ENCODE assay signal across 1 cellular context in the genomic region with DNA sequence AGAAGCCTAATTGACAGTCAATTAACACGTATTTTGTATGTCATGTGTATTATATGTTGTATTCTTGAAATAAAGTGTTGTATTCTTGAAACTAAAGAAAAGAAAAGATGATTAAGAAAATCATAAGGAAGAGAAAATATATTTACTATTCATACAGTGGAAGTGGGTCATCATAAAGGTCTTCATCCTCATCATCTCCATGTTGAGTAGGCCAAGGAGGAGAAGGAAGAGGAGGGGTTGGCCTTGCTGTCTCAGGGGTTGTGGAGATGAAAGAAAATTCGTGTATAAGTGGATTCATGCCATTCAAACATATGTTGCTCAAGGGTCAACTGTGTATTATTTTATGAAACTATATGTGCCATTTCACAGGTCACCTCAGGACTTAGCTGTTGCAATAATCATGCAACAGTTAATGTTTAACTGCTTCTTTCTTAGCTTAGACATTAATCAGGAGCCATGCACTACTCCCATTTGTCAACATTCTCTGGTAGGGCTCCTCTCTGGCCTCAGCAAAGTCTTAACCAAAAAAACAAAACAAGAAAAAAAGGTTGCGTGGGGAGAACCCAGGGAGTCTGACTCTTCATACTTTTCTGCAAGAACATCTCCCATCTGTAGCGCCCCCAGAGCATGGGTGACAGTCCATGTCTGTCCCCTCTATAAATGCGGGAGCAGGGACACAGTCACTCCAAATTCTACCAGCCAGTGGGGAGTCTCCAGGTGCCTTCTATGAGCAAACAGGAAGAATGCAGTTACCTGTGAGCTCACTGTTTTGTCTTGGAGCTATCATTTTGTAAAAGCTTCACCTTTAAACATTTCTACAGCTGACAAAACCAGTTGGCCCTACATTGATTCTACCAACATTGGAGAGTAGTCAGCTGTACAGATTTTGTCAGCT.
TF ChIP-seq lines count a peak whose summit lies in the region.

No MANE protein-coding gene starts in this region.

TF ChIP-seq in HepG2, 621 proteins besides CTCF, POLR2A, EP300 and RAD21 (continued from another document and continues in another):
- TF ChIP-seq, protein P1, sequence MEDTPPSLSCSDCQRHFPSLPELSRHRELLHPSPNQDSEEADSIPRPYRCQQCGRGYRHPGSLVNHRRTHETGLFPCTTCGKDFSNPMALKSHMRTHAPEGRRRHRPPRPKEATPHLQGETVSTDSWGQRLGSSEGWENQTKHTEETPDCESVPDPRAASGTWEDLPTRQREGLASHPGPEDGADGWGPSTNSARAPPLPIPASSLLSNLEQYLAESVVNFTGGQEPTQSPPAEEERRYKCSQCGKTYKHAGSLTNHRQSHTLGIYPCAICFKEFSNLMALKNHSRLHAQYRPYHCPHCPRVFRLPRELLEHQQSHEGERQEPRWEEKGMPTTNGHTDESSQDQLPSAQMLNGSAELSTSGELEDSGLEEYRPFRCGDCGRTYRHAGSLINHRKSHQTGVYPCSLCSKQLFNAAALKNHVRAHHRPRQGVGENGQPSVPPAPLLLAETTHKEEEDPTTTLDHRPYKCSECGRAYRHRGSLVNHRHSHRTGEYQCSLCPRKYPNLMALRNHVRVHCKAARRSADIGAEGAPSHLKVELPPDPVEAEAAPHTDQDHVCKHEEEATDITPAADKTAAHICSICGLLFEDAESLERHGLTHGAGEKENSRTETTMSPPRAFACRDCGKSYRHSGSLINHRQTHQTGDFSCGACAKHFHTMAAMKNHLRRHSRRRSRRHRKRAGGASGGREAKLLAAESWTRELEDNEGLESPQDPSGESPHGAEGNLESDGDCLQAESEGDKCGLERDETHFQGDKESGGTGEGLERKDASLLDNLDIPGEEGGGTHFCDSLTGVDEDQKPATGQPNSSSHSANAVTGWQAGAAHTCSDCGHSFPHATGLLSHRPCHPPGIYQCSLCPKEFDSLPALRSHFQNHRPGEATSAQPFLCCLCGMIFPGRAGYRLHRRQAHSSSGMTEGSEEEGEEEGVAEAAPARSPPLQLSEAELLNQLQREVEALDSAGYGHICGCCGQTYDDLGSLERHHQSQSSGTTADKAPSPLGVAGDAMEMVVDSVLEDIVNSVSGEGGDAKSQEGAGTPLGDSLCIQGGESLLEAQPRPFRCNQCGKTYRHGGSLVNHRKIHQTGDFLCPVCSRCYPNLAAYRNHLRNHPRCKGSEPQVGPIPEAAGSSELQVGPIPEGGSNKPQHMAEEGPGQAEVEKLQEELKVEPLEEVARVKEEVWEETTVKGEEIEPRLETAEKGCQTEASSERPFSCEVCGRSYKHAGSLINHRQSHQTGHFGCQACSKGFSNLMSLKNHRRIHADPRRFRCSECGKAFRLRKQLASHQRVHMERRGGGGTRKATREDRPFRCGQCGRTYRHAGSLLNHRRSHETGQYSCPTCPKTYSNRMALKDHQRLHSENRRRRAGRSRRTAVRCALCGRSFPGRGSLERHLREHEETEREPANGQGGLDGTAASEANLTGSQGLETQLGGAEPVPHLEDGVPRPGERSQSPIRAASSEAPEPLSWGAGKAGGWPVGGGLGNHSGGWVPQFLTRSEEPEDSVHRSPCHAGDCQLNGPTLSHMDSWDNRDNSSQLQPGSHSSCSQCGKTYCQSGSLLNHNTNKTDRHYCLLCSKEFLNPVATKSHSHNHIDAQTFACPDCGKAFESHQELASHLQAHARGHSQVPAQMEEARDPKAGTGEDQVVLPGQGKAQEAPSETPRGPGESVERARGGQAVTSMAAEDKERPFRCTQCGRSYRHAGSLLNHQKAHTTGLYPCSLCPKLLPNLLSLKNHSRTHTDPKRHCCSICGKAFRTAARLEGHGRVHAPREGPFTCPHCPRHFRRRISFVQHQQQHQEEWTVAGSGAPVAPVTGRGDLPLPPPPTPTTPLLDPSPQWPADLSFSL (CRISPR knock-in tag; IDR thresholded peaks at IDR 0.05) = no peak
- no peak for TF ChIP-seq ZBTB7B (CRISPR knock-in tag; IDR thresholded peaks at IDR 0.05)
- TF ChIP-seq ISL2 (CRISPR knock-in tag; IDR thresholded peaks at IDR 0.05) = peak; percentile 58; the same call in 1 of the 2 replicates
- TF ChIP-seq KAT8 (CRISPR knock-in tag; IDR thresholded peaks at IDR 0.05) = peak; percentile 55; the same call in 1 of the 2 replicates
- TF ChIP-seq PCBP1 (IDR thresholded peaks at IDR 0.05; ENCODE audit: borderline replicate concordance, low read depth, low read length) = no peak
- no peak for TF ChIP-seq ZEB1 (IDR thresholded peaks at IDR 0.05; ENCODE audit: insufficient replicate concordance, low read depth)
- no peak for TF ChIP-seq ZBTB7A (CRISPR knock-in tag; IDR thresholded peaks at IDR 0.05)
- no peak for TF ChIP-seq MEIS2 (CRISPR knock-in tag; IDR thresholded peaks at IDR 0.05)
- no peak for TF ChIP-seq KLF16 (CRISPR knock-in tag; IDR thresholded peaks at IDR 0.05)
- no peak for TF ChIP-seq SETDB1 (CRISPR knock-in tag; IDR thresholded peaks at IDR 0.05; ENCODE audit: borderline replicate concordance)
- TF ChIP-seq, protein P2, sequence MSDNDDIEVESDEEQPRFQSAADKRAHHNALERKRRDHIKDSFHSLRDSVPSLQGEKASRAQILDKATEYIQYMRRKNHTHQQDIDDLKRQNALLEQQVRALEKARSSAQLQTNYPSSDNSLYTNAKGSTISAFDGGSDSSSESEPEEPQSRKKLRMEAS (IDR thresholded peaks at IDR 0.05) = no peak
- no peak for TF ChIP-seq SSRP1 (CRISPR knock-in tag; IDR thresholded peaks at IDR 0.05)
- TF ChIP-seq ZNF816 (CRISPR knock-in tag; IDR thresholded peaks at IDR 0.05; ENCODE audit: borderline replicate concordance) = no peak
- TF ChIP-seq ZNF354B (CRISPR knock-in tag; IDR thresholded peaks at IDR 0.05) = no peak
- no peak for TF ChIP-seq MEIS1 (CRISPR knock-in tag; IDR thresholded peaks at IDR 0.05; ENCODE audit: borderline replicate concordance)
- no peak for TF ChIP-seq ZNF180 (CRISPR knock-in tag; IDR thresholded peaks at IDR 0.05; ENCODE audit: borderline replicate concordance, low read depth)
- no peak for TF ChIP-seq CCDC6 (CRISPR knock-in tag; IDR thresholded peaks at IDR 0.05)
- TF ChIP-seq, protein P3, sequence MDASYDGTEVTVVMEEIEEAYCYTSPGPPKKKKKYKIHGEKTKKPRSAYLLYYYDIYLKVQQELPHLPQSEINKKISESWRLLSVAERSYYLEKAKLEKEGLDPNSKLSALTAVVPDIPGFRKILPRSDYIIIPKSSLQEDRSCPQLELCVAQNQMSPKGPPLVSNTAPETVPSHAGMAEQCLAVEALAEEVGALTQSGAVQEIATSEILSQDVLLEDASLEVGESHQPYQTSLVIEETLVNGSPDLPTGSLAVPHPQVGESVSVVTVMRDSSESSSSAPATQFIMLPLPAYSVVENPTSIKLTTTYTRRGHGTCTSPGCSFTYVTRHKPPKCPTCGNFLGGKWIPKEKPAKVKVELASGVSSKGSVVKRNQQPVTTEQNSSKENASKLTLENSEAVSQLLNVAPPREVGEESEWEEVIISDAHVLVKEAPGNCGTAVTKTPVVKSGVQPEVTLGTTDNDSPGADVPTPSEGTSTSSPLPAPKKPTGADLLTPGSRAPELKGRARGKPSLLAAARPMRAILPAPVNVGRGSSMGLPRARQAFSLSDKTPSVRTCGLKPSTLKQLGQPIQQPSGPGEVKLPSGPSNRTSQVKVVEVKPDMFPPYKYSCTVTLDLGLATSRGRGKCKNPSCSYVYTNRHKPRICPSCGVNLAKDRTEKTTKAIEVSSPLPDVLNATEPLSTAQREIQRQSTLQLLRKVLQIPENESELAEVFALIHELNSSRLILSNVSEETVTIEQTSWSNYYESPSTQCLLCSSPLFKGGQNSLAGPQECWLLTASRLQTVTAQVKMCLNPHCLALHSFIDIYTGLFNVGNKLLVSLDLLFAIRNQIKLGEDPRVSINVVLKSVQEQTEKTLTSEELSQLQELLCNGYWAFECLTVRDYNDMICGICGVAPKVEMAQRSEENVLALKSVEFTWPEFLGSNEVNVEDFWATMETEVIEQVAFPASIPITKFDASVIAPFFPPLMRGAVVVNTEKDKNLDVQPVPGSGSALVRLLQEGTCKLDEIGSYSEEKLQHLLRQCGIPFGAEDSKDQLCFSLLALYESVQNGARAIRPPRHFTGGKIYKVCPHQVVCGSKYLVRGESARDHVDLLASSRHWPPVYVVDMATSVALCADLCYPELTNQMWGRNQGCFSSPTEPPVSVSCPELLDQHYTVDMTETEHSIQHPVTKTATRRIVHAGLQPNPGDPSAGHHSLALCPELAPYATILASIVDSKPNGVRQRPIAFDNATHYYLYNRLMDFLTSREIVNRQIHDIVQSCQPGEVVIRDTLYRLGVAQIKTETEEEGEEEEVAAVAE (CRISPR knock-in tag; IDR thresholded peaks at IDR 0.05; ENCODE audit: borderline replicate concordance) = 0 out of 2 replicates have a peak, but pooled peaks have one; percentile 21
- no peak for TF ChIP-seq AKAP8 (CRISPR knock-in tag; IDR thresholded peaks at IDR 0.05)
- peak; percentile 80; the same call in 1 of the 2 replicates for TF ChIP-seq ZSCAN9 (CRISPR knock-in tag; IDR thresholded peaks at IDR 0.05; ENCODE audit: borderline replicate concordance)
- 0 out of 2 replicates have a peak, but pooled peaks have one; percentile 24 for TF ChIP-seq FOXO1 (CRISPR knock-in tag; IDR thresholded peaks at IDR 0.05)
- no peak for TF ChIP-seq ZNF101 (CRISPR knock-in tag; IDR thresholded peaks at IDR 0.05; ENCODE audit: borderline replicate concordance, low read depth)
- no peak for TF ChIP-seq STAG1 (CRISPR knock-in tag; IDR thresholded peaks at IDR 0.05)
- TF ChIP-seq, protein P4, sequence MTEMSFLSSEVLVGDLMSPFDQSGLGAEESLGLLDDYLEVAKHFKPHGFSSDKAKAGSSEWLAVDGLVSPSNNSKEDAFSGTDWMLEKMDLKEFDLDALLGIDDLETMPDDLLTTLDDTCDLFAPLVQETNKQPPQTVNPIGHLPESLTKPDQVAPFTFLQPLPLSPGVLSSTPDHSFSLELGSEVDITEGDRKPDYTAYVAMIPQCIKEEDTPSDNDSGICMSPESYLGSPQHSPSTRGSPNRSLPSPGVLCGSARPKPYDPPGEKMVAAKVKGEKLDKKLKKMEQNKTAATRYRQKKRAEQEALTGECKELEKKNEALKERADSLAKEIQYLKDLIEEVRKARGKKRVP (CRISPR knock-in tag; IDR thresholded peaks at IDR 0.05) = peak in 1 of 2 experiments; percentile 98; a peak in 2 of 4 replicates
- TF ChIP-seq, protein P5, sequence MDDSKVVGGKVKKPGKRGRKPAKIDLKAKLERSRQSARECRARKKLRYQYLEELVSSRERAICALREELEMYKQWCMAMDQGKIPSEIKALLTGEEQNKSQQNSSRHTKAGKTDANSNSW (CRISPR knock-in tag; IDR thresholded peaks at IDR 0.05; ENCODE audit: borderline replicate concordance) = no peak
- TF ChIP-seq ZNF550 (CRISPR knock-in tag; IDR thresholded peaks at IDR 0.05; ENCODE audit: borderline replicate concordance) = no peak
- 0 out of 2 replicates have a peak, but pooled peaks have one; percentile 42 for TF ChIP-seq ZNF614 (CRISPR knock-in tag; IDR thresholded peaks at IDR 0.05; ENCODE audit: borderline replicate concordance)
- no peak for TF ChIP-seq ZIK1 (CRISPR knock-in tag; IDR thresholded peaks at IDR 0.05; ENCODE audit: borderline replicate concordance, low read depth)
- TF ChIP-seq CAMTA2 (CRISPR knock-in tag; IDR thresholded peaks at IDR 0.05; ENCODE audit: borderline replicate concordance) = no peak
- TF ChIP-seq ZNF350 (CRISPR knock-in tag; IDR thresholded peaks at IDR 0.05; ENCODE audit: borderline replicate concordance, low read depth) = no peak
- peak; percentile 75; the same call in 1 of the 2 replicates for TF ChIP-seq NCOR1 (IDR thresholded peaks at IDR 0.05; ENCODE audit: borderline replicate concordance, low read length)
- TF ChIP-seq ZNF549 (CRISPR knock-in tag; IDR thresholded peaks at IDR 0.05) = no peak
- TF ChIP-seq, protein P6, sequence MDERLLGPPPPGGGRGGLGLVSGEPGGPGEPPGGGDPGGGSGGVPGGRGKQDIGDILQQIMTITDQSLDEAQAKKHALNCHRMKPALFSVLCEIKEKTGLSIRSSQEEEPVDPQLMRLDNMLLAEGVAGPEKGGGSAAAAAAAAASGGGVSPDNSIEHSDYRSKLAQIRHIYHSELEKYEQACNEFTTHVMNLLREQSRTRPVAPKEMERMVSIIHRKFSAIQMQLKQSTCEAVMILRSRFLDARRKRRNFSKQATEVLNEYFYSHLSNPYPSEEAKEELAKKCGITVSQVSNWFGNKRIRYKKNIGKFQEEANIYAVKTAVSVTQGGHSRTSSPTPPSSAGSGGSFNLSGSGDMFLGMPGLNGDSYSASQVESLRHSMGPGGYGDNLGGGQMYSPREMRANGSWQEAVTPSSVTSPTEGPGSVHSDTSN (CRISPR knock-in tag; IDR thresholded peaks at IDR 0.05) = no peak
- TF ChIP-seq ELF1 (CRISPR knock-in tag; IDR thresholded peaks at IDR 0.05) = no peak
- TF ChIP-seq RARG (CRISPR knock-in tag; IDR thresholded peaks at IDR 0.05; ENCODE audit: low read depth) = no peak
- TF ChIP-seq, protein P7, sequence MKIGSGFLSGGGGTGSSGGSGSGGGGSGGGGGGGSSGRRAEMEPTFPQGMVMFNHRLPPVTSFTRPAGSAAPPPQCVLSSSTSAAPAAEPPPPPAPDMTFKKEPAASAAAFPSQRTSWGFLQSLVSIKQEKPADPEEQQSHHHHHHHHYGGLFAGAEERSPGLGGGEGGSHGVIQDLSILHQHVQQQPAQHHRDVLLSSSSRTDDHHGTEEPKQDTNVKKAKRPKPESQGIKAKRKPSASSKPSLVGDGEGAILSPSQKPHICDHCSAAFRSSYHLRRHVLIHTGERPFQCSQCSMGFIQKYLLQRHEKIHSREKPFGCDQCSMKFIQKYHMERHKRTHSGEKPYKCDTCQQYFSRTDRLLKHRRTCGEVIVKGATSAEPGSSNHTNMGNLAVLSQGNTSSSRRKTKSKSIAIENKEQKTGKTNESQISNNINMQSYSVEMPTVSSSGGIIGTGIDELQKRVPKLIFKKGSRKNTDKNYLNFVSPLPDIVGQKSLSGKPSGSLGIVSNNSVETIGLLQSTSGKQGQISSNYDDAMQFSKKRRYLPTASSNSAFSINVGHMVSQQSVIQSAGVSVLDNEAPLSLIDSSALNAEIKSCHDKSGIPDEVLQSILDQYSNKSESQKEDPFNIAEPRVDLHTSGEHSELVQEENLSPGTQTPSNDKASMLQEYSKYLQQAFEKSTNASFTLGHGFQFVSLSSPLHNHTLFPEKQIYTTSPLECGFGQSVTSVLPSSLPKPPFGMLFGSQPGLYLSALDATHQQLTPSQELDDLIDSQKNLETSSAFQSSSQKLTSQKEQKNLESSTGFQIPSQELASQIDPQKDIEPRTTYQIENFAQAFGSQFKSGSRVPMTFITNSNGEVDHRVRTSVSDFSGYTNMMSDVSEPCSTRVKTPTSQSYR (CRISPR knock-in tag; IDR thresholded peaks at IDR 0.05; ENCODE audit: borderline replicate concordance) = no peak
- TF ChIP-seq, protein P8, sequence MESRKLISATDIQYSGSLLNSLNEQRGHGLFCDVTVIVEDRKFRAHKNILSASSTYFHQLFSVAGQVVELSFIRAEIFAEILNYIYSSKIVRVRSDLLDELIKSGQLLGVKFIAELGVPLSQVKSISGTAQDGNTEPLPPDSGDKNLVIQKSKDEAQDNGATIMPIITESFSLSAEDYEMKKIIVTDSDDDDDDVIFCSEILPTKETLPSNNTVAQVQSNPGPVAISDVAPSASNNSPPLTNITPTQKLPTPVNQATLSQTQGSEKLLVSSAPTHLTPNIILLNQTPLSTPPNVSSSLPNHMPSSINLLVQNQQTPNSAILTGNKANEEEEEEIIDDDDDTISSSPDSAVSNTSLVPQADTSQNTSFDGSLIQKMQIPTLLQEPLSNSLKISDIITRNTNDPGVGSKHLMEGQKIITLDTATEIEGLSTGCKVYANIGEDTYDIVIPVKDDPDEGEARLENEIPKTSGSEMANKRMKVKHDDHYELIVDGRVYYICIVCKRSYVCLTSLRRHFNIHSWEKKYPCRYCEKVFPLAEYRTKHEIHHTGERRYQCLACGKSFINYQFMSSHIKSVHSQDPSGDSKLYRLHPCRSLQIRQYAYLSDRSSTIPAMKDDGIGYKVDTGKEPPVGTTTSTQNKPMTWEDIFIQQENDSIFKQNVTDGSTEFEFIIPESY (CRISPR knock-in tag; IDR thresholded peaks at IDR 0.05) = no peak
- TF ChIP-seq ZNF644 (CRISPR knock-in tag; IDR thresholded peaks at IDR 0.05; ENCODE audit: low read depth) = peak; percentile 42; the same call in 1 of the 2 replicates
- no peak for TF ChIP-seq ZNF788 (CRISPR knock-in tag; IDR thresholded peaks at IDR 0.05; ENCODE audit: borderline replicate concordance)
- TF ChIP-seq ZNF562 (CRISPR knock-in tag; IDR thresholded peaks at IDR 0.05; ENCODE audit: borderline replicate concordance) = no peak
- no peak for TF ChIP-seq ZNF839 (CRISPR knock-in tag; IDR thresholded peaks at IDR 0.05; ENCODE audit: borderline replicate concordance)
